20 cellular contexts compared by ENCODE assay signal in the genomic region with DNA sequence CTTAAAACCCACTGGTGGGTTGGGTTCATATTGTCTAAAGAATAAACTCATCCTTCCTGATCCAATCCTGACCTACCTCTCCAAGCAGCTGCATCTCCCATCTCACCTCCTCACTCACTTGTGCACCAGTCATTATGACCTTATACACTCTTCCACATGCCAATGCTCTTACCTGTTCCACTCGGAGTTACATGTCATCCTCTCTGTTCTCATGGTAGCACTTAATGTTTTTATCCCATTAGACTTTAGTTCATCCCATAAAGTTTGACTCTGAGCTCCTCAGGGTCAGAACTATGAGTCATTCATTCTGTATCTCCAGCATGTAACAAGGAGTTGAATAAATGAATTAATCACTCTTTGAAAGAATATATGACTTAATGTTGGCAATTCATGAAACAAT.
DNase-seq lines count a peak whose midpoint lies in the region; ATAC-seq and TF ChIP-seq lines count a peak whose summit lies in the region.
"Had no signal": no experiment of that assay in that cellular context is flagged by ENCODE, and none has a peak within 500 bp of the region (broad histone marks: within the 10 kb centered on the region; RNA-seq: fewer than 3 reads in every experiment).

No MANE protein-coding gene starts in this region.

- H3K27me3 Mint-ChIP-seq in activated CD4-positive, alpha-beta T cell treated with anti-CD3 and anti-CD28 coated beads, Interleukin-2, amount 10 ng/mL, durations not matched to agents 24 days and 14 days: no peaks in the 10 kb centered on the region
- H3K27me3 Mint-ChIP-seq: T-helper 17 cell had no signal

- no peak overlapping the region for H3K27ac ChIP-seq in epithelial cell of prostate
- no peak overlapping the region for H3K27ac ChIP-seq in coronary artery
- H3K27ac ChIP-seq: C4-2B, heart left ventricle had no signal

- peaks cover under 1% of the 10 kb centered on the region for H3K4me1 Mint-ChIP-seq in activated CD4-positive, alpha-beta T cell treated with anti-CD3 and anti-CD28 coated beads, Interleukin-2, amount 10 ng/mL, durations not matched to agents 24 days and 14 days

- peak; percentile 65 for ATAC-seq in omental fat pad (ENCODE audit: low FRiP score)
- ATAC-seq: activated CD4-positive, CD25-positive, alpha-beta regulatory T cell treated with anti-CD3 and anti-CD28 coated beads, Interleukin-2, amount 50 U/mL, for 24 hours; heart left ventricle; T-helper 17 cell had no signal

- DNase-seq in GM04504 (ENCODE audit: low read depth): peak; percentile 35
- peak; percentile 31 for DNase-seq in RPMI7951 (ENCODE audit: low read depth)
- peak; percentile 49 for DNase-seq in epithelial cell of prostate (ENCODE audit: low read depth, low spot score)
- no peak for DNase-seq in omental fat pad (ENCODE audit: low spot score)
- DNase-seq in activated CD4-positive, alpha-beta T cell treated with anti-CD3 and anti-CD28 coated beads, Interleukin-2, amount 10 ng/mL, durations not matched to agents 24 days and 14 days: no peak
- DNase-seq in NCI-H748 (lab: John Stamatoyannopoulos, UW; ENCODE audit: unreplicated experiment): no peak
- DNase-seq in SKM-1 (lab: John Stamatoyannopoulos, UW; ENCODE audit: unreplicated experiment): no peak
- no peak for DNase-seq in coronary artery (ENCODE audit: low spot score)
- DNase-seq: activated naive CD4-positive, alpha-beta T cell; caudate nucleus; DND-41; endodermal cell; heart left ventricle; left cardiac atrium; NCI-H1930; NCI-H524 treated with DMSO at 0.1 percent for 48 hours; posterior cingulate gyrus; T-helper 17 cell had no signal

- peaks cover 1% of the 10 kb centered on the region for H3K9me3 Mint-ChIP-seq in activated CD4-positive, alpha-beta T cell treated with anti-CD3 and anti-CD28 coated beads, Interleukin-2, amount 10 ng/mL, durations not matched to agents 24 days and 14 days

- H3K4me3 Mint-ChIP-seq in activated CD4-positive, alpha-beta T cell treated with anti-CD3 and anti-CD28 coated beads, Interleukin-2, amount 10 ng/mL, durations not matched to agents 24 days and 14 days: no peak overlapping the region
- H3K4me3 Mint-ChIP-seq: endodermal cell, T-helper 17 cell had no signal

- intact Hi-C loops in activated CD4-positive, alpha-beta T cell treated with anti-CD3 and anti-CD28 coated beads, Interleukin-2, amount 10 ng/mL, durations not matched to agents 24 days and 14 days (cut with micrococcal nuclease): no loop called here

- no peak overlapping the region for H3K27ac Mint-ChIP-seq in activated CD4-positive, alpha-beta T cell treated with anti-CD3 and anti-CD28 coated beads, Interleukin-2, amount 10 ng/mL, durations not matched to agents 24 days and 14 days
- H3K27ac Mint-ChIP-seq: endodermal cell, T-helper 17 cell had no signal

- no peak overlapping the region for H3K4me3 ChIP-seq in coronary artery
- H3K4me3 ChIP-seq: heart left ventricle had no signal

- H3K36me3 Mint-ChIP-seq in activated CD4-positive, alpha-beta T cell treated with anti-CD3 and anti-CD28 coated beads, Interleukin-2, amount 10 ng/mL, durations not matched to agents 24 days and 14 days (ENCODE audit: low read depth): peaks cover 5% of the 10 kb centered on the region

- TF ChIP-seq CTCF in omental fat pad (IDR thresholded peaks at IDR 0.05) (no peak), coronary artery (IDR thresholded peaks at IDR 0.05) (no peak)

Comparison
In these comparisons a context has a peak if more than half of its experiments do, and no peak if none do; other contexts are left out.
1. DNase-seq: peak in GM04504 (single experiment), RPMI7951 (single experiment) and epithelial cell of prostate (single experiment); none in omental fat pad (single experiment), activated CD4-positive, alpha-beta T cell treated with anti-CD3 and anti-CD28 coated beads, Interleukin-2, amount 10 ng/mL, durations not matched to agents 24 days and 14 days (single experiment), NCI-H748 (single experiment), SKM-1 (single experiment) and coronary artery (single experiment).